15 cellular contexts compared by ENCODE assay signal in the genomic region with DNA sequence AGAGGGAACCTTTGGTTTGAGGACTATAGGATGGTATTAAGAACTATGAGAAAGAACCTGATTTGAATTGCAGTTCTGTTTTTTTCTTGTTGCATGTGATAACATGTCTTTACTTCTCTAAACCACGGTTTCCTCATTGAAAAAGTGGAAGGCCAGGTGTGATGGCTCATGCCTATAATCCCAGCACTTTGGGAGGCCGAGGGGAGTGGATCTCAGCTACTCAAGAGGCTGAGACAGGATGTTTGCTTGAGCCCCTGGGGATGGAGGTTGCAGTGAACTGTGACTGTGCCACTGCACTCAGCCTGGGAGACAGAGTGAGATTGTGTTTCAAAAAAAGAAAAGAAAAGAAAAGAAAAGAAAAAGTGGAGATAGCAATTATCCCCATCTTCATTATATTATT. TPM values are rescaled to one million over a fixed set of nuclear protein-coding genes. Genes with fewer than 3 reads are reported as not detected.
DNase-seq lines count a peak whose midpoint lies in the region; ATAC-seq and TF ChIP-seq lines count a peak whose summit lies in the region.
"Had no signal": no experiment of that assay in that cellular context is flagged by ENCODE, and none has a peak within 500 bp of the region (broad histone marks: within the 10 kb centered on the region; RNA-seq: fewer than 3 reads in every experiment).

No MANE protein-coding gene starts in this region.

- no peaks in the 10 kb centered on the region for H4K20me1 ChIP-seq in H9 (ENCODE audit: control insufficient read depth, insufficient read depth, insufficient read length)

- H3K4me1 Mint-ChIP-seq in H9 = peaks cover 6 to 19% of the 10 kb centered on the region in 2 experiments; a peak in 3 of 4 replicates
- H3K4me1 Mint-ChIP-seq in glutamatergic neuron (ENCODE audit: low read depth, unreplicated experiment) = peaks cover 4% of the 10 kb centered on the region
- no peaks in the 10 kb centered on the region for H3K4me1 Mint-ChIP-seq in activated CD8-positive, alpha-beta memory T cell treated with anti-CD3 and anti-CD28 coated beads, Interleukin-2, amount 10 ng/mL, durations not matched to agents 7 days and 5 days

- H3K27me3 Mint-ChIP-seq in H9 (ENCODE audit: low read depth) (no peaks in the 10 kb centered on the region), glutamatergic neuron (ENCODE audit: unreplicated experiment) (no peaks in the 10 kb centered on the region)
- no peaks in the 10 kb centered on the region for H3K27me3 Mint-ChIP-seq in activated CD8-positive, alpha-beta memory T cell treated with anti-CD3 and anti-CD28 coated beads, Interleukin-2, amount 10 ng/mL, durations not matched to agents 7 days and 5 days
- H3K27me3 Mint-ChIP-seq: dendritic cell treated with granulocyte-macrophage colony-stimulating factor and Interleukin-4, amounts not matched to agents 40 ng/mL and 50 ng/mL, for 4 days had no signal

- no peak overlapping the region for H2BK20ac ChIP-seq in H9 (ENCODE audit: low read depth, low read length, poor library complexity, severe bottlenecking)

- H4K5ac ChIP-seq in H9 (ENCODE audit: insufficient read length, low read depth, low read length) = no peak overlapping the region

- DNase-seq in Daoy (ENCODE audit: low read depth) (peak; percentile 20), H9 (peak; percentile 45), NCI-H345 (lab: John Stamatoyannopoulos, UW) (peak; percentile 68), glutamatergic neuron (peak; percentile 50), COLO829 (ENCODE audit: low spot score) (no peak), pons (ENCODE audit: low spot score) (no peak)
- no peak for DNase-seq in activated CD8-positive, alpha-beta memory T cell treated with anti-CD3 and anti-CD28 coated beads, Interleukin-2, amount 10 ng/mL, durations not matched to agents 7 days and 5 days
- DNase-seq: activated T-cell treated with anti-CD3 and anti-CD28 coated beads, Interleukin-2, amount 50 U/mL, for 4 hours; adrenal gland; CD8-positive, alpha-beta T cell; NCI-H1694 treated with DMSO at 0.1 percent for 48 hours; PC-3 had no signal

- H3K36me3 Mint-ChIP-seq in H9 (ENCODE audit: insufficient read depth in 1 of 3, low read depth in 3 of 3) (no peaks in the 10 kb centered on the region), glutamatergic neuron (ENCODE audit: unreplicated experiment) (no peaks in the 10 kb centered on the region)
- no peaks in the 10 kb centered on the region for H3K36me3 Mint-ChIP-seq in activated CD8-positive, alpha-beta memory T cell treated with anti-CD3 and anti-CD28 coated beads, Interleukin-2, amount 10 ng/mL, durations not matched to agents 7 days and 5 days
- H3K36me3 Mint-ChIP-seq: CD8-positive, alpha-beta T cell had no signal

- no peak overlapping the region for H3K23ac ChIP-seq in H9 (ENCODE audit: insufficient read length, low read depth, low read length)

- no peak overlapping the region for H3K27ac ChIP-seq in H9 (ENCODE audit: insufficient read length, low read depth, low read length)
- H3K27ac ChIP-seq: adrenal gland, parathyroid adenoma had no signal

- H4K8ac ChIP-seq in H9 (replicated peaks; ENCODE audit: insufficient read length, low read depth, low read length) = no peak overlapping the region

- no peak overlapping the region for H2BK5ac ChIP-seq in H9 (ENCODE audit: insufficient read length, low read length)

- H2BK15ac ChIP-seq in H9 (ENCODE audit: low read depth, low read length) = no peak overlapping the region

- H3K18ac ChIP-seq in H9 (ENCODE audit: insufficient read length, low read depth, low read length) = no peak overlapping the region

- H4K91ac ChIP-seq in H9 (ENCODE audit: insufficient read length, low read depth, low read length) = no peak overlapping the region

- ATAC-seq in activated CD8-positive, alpha-beta memory T cell treated with anti-CD3 and anti-CD28 coated beads, Interleukin-2, amount 10 ng/mL, durations not matched to agents 7 days and 5 days = no peak
- no peak for ATAC-seq in HG02798 (IDR thresholded peaks at IDR 0.05; ENCODE audit: poor library complexity, unreplicated experiment)
- ATAC-seq: activated T-cell treated with anti-CD3 and anti-CD28 coated beads, Interleukin-2, amount 50 U/mL, for 4 hours; CD8-positive, alpha-beta T cell; PC-3 had no signal

- H3K79me2 ChIP-seq in H9 (ENCODE audit: insufficient read depth, low read length) = no peaks in the 10 kb centered on the region
- H3K79me2 ChIP-seq: parathyroid adenoma had no signal

- no peaks in the 10 kb centered on the region for H3K4me1 ChIP-seq in H9 (ENCODE audit: insufficient read depth, low read length)
- H3K4me1 ChIP-seq: adrenal gland, parathyroid adenoma had no signal

- CTCF ChIA-PET in activated CD8-positive, alpha-beta memory T cell treated with anti-CD3 and anti-CD28 coated beads, Interleukin-2, amount 10 ng/mL, durations not matched to agents 7 days and 5 days (lab: Charles Lee) = no interaction called here

- H3K79me1 ChIP-seq in H9 (ENCODE audit: insufficient read depth, low read depth, low read length, poor library complexity, severe bottlenecking) = no peaks in the 10 kb centered on the region

- no peaks in the 10 kb centered on the region for H3K9me3 ChIP-seq in H9 (ENCODE audit: control insufficient read depth, low read depth, low read length)

- H3K9me3 Mint-ChIP-seq in H9 (no peaks in the 10 kb centered on the region; a peak in 1 of 5 replicates), glutamatergic neuron (ENCODE audit: unreplicated experiment) (no peaks in the 10 kb centered on the region)
- no peaks in the 10 kb centered on the region for H3K9me3 Mint-ChIP-seq in activated CD8-positive, alpha-beta memory T cell treated with anti-CD3 and anti-CD28 coated beads, Interleukin-2, amount 10 ng/mL, durations not matched to agents 7 days and 5 days (ENCODE audit: low read depth)
- H3K9me3 Mint-ChIP-seq: activated T-cell treated with anti-CD3 and anti-CD28 coated beads, Interleukin-2, amount 50 U/mL, for 4 hours; CD8-positive, alpha-beta T cell; dendritic cell treated with granulocyte-macrophage colony-stimulating factor and Interleukin-4, amounts not matched to agents 40 ng/mL and 50 ng/mL, for 4 days had no signal

- no peak overlapping the region for H2AFZ ChIP-seq in H9 (ENCODE audit: low read length)
- H2AFZ ChIP-seq: parathyroid adenoma had no signal

- no peak overlapping the region for H3K4ac ChIP-seq in H9 (ENCODE audit: low read depth, low read length)

- H3K27ac Mint-ChIP-seq in H9 (peak overlapping the region; percentile 4 to 12 (median 12); a peak in 4 of 7 replicates), glutamatergic neuron (ENCODE audit: unreplicated experiment) (no peak overlapping the region)
- no peak overlapping the region for H3K27ac Mint-ChIP-seq in activated CD8-positive, alpha-beta memory T cell treated with anti-CD3 and anti-CD28 coated beads, Interleukin-2, amount 10 ng/mL, durations not matched to agents 7 days and 5 days
- H3K27ac Mint-ChIP-seq: CD8-positive, alpha-beta T cell; dendritic cell treated with granulocyte-macrophage colony-stimulating factor and Interleukin-4, amounts not matched to agents 40 ng/mL and 50 ng/mL, for 4 days had no signal

- no CpG with 5 or more reads among the region's 2 CpGs for WGBS in H9 (ENCODE audit: extremely low coverage, insufficient read length, low lambda C conversion rate)

- no peak overlapping the region for H3K56ac ChIP-seq in H9 (ENCODE audit: insufficient read length, low read depth, low read length)

- no peak overlapping the region for H2BK120ac ChIP-seq in H9 (ENCODE audit: low read depth, low read length, poor library complexity, severe bottlenecking)

- H3T11ph ChIP-seq in H9 (ENCODE audit: low read length) = no peak overlapping the region

- no peak overlapping the region for H2BK12ac ChIP-seq in H9 (ENCODE audit: insufficient read length, low read depth, low read length)

- H3K14ac ChIP-seq in H9 (ENCODE audit: insufficient read depth, low read length) = no peak overlapping the region

- no peak overlapping the region for H3K4me2 ChIP-seq in H9 (ENCODE audit: insufficient read depth, insufficient read length, low read length)

- no peak overlapping the region for H2AK5ac ChIP-seq in H9 (ENCODE audit: insufficient read length, low read length)

- no peaks in the 10 kb centered on the region for H3K27me3 ChIP-seq in H9 (ENCODE audit: insufficient read depth, low read length)
- H3K27me3 ChIP-seq: adrenal gland had no signal

- no peak overlapping the region for H3K9ac ChIP-seq in H9 (ENCODE audit: extremely low read depth, insufficient read length, low read length)
- H3K9ac ChIP-seq: parathyroid adenoma had no signal

- TF ChIP-seq CTCF in H9 (conservative IDR thresholded peaks at IDR 0.05) (no peak), glutamatergic neuron (IDR thresholded peaks at IDR 0.05; ENCODE audit: partially characterized antibody, unreplicated experiment) (no peak)

- peak overlapping the region in 1 of 2 experiments; percentile 36; a peak in 2 of 5 replicates for H3K4me3 Mint-ChIP-seq in H9
- H3K4me3 Mint-ChIP-seq in glutamatergic neuron (ENCODE audit: unreplicated experiment) = no peak overlapping the region
- H3K4me3 Mint-ChIP-seq in activated CD8-positive, alpha-beta memory T cell treated with anti-CD3 and anti-CD28 coated beads, Interleukin-2, amount 10 ng/mL, durations not matched to agents 7 days and 5 days = no peak overlapping the region
- H3K4me3 Mint-ChIP-seq: activated T-cell treated with anti-CD3 and anti-CD28 coated beads, Interleukin-2, amount 50 U/mL, for 4 hours; CD8-positive, alpha-beta T cell; dendritic cell treated with granulocyte-macrophage colony-stimulating factor and Interleukin-4, amounts not matched to agents 40 ng/mL and 50 ng/mL, for 4 days had no signal

- H3K23me2 ChIP-seq in H9 (ENCODE audit: insufficient read length, low read depth, low read length, poor library complexity, severe bottlenecking) = no peaks in the 10 kb centered on the region

RNA-seq across cellular contexts. Expression of a gene that starts 32.3 kb away (rescaled TPM):
- 0.29 and 0.54 TPM in 2 replicates for total RNA-seq in Daoy (2014; rRNA removed; shearing (Covaris generic))
- 1.1 and 1.3 TPM in 2 replicates for total RNA-seq in H9 (2021)
- total RNA-seq in glutamatergic neuron (ENCODE audit: unreplicated experiment) = 11.2 TPM
- not detected for total RNA-seq in activated CD8-positive, alpha-beta memory T cell treated with anti-CD3 and anti-CD28 coated beads, Interleukin-2, amount 10 ng/mL, durations not matched to agents 7 days and 5 days
- total RNA-seq: CD8-positive, alpha-beta T cell had no signal

Comparison
In these comparisons a context has a peak if more than half of its experiments do, and no peak if none do; other contexts are left out.
1. DNase-seq: peak in Daoy (single experiment), H9 (single experiment), NCI-H345 (single experiment) and glutamatergic neuron (single experiment); none in COLO829 (single experiment), activated CD8-positive, alpha-beta memory T cell treated with anti-CD3 and anti-CD28 coated beads, Interleukin-2, amount 10 ng/mL, durations not matched to agents 7 days and 5 days (single experiment) and pons (single experiment).
2. H3K27ac Mint-ChIP-seq: peak in H9 (3 of 3); none in glutamatergic neuron (single experiment) and activated CD8-positive, alpha-beta memory T cell treated with anti-CD3 and anti-CD28 coated beads, Interleukin-2, amount 10 ng/mL, durations not matched to agents 7 days and 5 days (single experiment).